Comparison of ENCODE assay signal across 1 cellular context in the genomic region with DNA sequence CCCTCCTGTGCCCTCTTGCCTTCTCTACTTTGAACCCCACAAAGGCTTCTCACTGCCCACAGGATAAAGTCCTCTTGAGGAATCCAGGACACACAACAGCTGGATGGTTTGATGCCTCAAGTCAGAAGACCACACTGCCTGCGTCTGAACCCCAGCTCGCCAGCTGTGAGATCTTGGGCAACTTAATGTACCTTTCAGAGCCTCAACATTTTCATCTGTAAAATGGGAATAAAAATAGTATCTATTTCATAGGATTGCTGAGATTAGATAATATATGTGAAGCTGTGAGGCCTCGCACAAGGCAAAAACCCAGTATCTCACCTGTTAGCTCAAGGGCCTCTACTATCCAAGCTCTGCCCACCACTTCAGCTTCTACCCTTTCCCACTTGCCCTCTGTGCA.
TF ChIP-seq lines count a peak whose summit lies in the region.

No MANE protein-coding gene starts in this region.

TF ChIP-seq in K562, 482 proteins besides CTCF, POLR2A, EP300 and RAD21:
- TF ChIP-seq OTX1 (CRISPR knock-in tag; IDR thresholded peaks at IDR 0.05) (no peak), RBM25 (IDR thresholded peaks at IDR 0.05; ENCODE audit: low read depth, low read length, severe bottlenecking) (peak; percentile 52), MYC (IDR thresholded peaks at IDR 0.05; ENCODE audit: low read depth, low read length) (no peak), MYC (CRISPR knock-in tag; IDR thresholded peaks at IDR 0.05; ENCODE audit: borderline replicate concordance, low read depth) (no peak), BRD4 (IDR thresholded peaks at IDR 0.05) (no peak), ZKSCAN3 (CRISPR knock-in tag; IDR thresholded peaks at IDR 0.05) (no peak), CC2D1A (IDR thresholded peaks at IDR 0.05) (no peak), POLR2B (IDR thresholded peaks at IDR 0.05; ENCODE audit: low read depth, partially characterized antibody) (no peak), TBL1XR1 (IDR thresholded peaks at IDR 0.05; ENCODE audit: low read length in 2 of 2) (no peak), BCOR (IDR thresholded peaks at IDR 0.05) (peak; percentile 29; the same call in 1 of the 2 replicates), STAG1 (CRISPR knock-in tag; IDR thresholded peaks at IDR 0.05; ENCODE audit: borderline replicate concordance) (no peak), CBFA2T2 (conservative IDR thresholded peaks at IDR 0.05) (no peak), KDM1A (IDR thresholded peaks at IDR 0.05) (0 out of 4 replicates have a peak, but pooled peaks of 1 of the 2 experiments have one; percentile 11), ELF1 (tag; IDR thresholded peaks at IDR 0.05) (no peak), HMG20B (CRISPR knock-in tag; IDR thresholded peaks at IDR 0.05) (no peak), SMARCA4 (IDR thresholded peaks at IDR 0.05) (no peak), CCNT2 (IDR thresholded peaks at IDR 0.05; ENCODE audit: borderline replicate concordance, extremely low read depth, insufficient read length, low read depth, low read length) (no peak), TRIM24 (IDR thresholded peaks at IDR 0.05) (no peak), ZC3H11A (IDR thresholded peaks at IDR 0.05; ENCODE audit: low read depth, low read length) (no peak), GABPB2 (CRISPR knock-in tag; conservative IDR thresholded peaks at IDR 0.05) (no peak), CHD1 (IDR thresholded peaks at IDR 0.05; ENCODE audit: low read length) (no peak), L3MBTL2 (IDR thresholded peaks at IDR 0.05) (no peak), ZNF507 (tag; conservative IDR thresholded peaks at IDR 0.05) (no peak)
- TF ChIP-seq, protein P1, sequence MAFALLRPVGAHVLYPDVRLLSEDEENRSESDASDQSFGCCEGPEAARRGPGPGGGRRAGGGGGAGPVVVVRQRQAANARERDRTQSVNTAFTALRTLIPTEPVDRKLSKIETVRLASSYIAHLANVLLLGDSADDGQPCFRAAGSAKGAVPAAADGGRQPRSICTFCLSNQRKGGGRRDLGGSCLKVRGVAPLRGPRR (CRISPR knock-in tag; IDR thresholded peaks at IDR 0.05) = no peak
- TF ChIP-seq, protein P2, sequence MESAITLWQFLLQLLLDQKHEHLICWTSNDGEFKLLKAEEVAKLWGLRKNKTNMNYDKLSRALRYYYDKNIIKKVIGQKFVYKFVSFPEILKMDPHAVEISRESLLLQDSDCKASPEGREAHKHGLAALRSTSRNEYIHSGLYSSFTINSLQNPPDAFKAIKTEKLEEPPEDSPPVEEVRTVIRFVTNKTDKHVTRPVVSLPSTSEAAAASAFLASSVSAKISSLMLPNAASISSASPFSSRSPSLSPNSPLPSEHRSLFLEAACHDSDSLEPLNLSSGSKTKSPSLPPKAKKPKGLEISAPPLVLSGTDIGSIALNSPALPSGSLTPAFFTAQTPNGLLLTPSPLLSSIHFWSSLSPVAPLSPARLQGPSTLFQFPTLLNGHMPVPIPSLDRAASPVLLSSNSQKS (CRISPR knock-in tag; IDR thresholded peaks at IDR 0.05) = no peak
- TF ChIP-seq, protein P3, sequence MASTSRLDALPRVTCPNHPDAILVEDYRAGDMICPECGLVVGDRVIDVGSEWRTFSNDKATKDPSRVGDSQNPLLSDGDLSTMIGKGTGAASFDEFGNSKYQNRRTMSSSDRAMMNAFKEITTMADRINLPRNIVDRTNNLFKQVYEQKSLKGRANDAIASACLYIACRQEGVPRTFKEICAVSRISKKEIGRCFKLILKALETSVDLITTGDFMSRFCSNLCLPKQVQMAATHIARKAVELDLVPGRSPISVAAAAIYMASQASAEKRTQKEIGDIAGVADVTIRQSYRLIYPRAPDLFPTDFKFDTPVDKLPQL (IDR thresholded peaks at IDR 0.05; ENCODE audit: extremely low read depth, insufficient read length) = no peak
